In genomic region chr9:37903581-37903830, GRCh38 we compare ENCODE assay signal across 8 cellular contexts. TPM values are rescaled to one million over a fixed set of nuclear protein-coding genes. Genes with fewer than 3 reads are reported as not detected.
A peak's percentile ranks its signal among the peaks of the same experiment; 100 is the strongest.
DNase-seq lines count a peak whose midpoint lies in the region; ATAC-seq and TF ChIP-seq lines count a peak whose summit lies in the region.

No MANE protein-coding gene starts in this region.

- H3K4me3 ChIP-seq in cardiac muscle cell (peak overlapping the region; percentile 75), rectal smooth muscle tissue (ENCODE audit: low read length) (peak overlapping the region; percentile 71)

- peak overlapping the region; percentile 84 for H3K4me3 Mint-ChIP-seq in activated CD4-positive, alpha-beta memory T cell treated with anti-CD3 and anti-CD28 coated beads for 36 hours

- peak overlapping the region; percentile 76 for H3K9ac ChIP-seq in rectal smooth muscle tissue (ENCODE audit: low read length)

- CTCF ChIA-PET in activated CD4-positive, alpha-beta memory T cell treated with anti-CD3 and anti-CD28 coated beads for 36 hours (lab: Charles Lee) = interaction anchor here (0.8 to 3.9 kb wide), 5 partner anchors 10 to 167 kb away, joined by 3 to 14 read pairs (median 4); partner anchors contain the start of gene SHB

- H3K27me3 ChIP-seq in cardiac muscle cell = no peaks in the 10 kb centered on the region
- H3K27me3 ChIP-seq in rectal smooth muscle tissue (ENCODE audit: control insufficient read depth, insufficient read depth, low read length) = no peaks in the 10 kb centered on the region

- H3K27ac ChIP-seq in cardiac muscle cell = peak overlapping the region; percentile 78
- H3K27ac ChIP-seq in rectal smooth muscle tissue (ENCODE audit: low read depth, low read length) = peak overlapping the region; percentile 81

- no peaks in the 10 kb centered on the region for H3K9me3 ChIP-seq in cardiac muscle cell (ENCODE audit: low read depth)

- peaks cover 19% of the 10 kb centered on the region for H3K4me1 Mint-ChIP-seq in activated CD4-positive, alpha-beta memory T cell treated with anti-CD3 and anti-CD28 coated beads for 36 hours (ENCODE audit: low read depth)

- POLR2A ChIA-PET in activated CD4-positive, alpha-beta memory T cell treated with anti-CD3 and anti-CD28 coated beads for 36 hours (lab: Charles Lee) = interaction anchor here (0.7 to 1.2 kb wide), 3 partner anchors 103 to 151 kb away, joined by 3 to 5 read pairs (median 3); partner anchors contain the start of gene DCAF10

- peaks cover 7% of the 10 kb centered on the region for H3K36me3 Mint-ChIP-seq in activated CD4-positive, alpha-beta memory T cell treated with anti-CD3 and anti-CD28 coated beads for 36 hours

- peaks cover 15% of the 10 kb centered on the region for H3K4me1 ChIP-seq in cardiac muscle cell (ENCODE audit: low read depth)
- H3K4me1 ChIP-seq in rectal smooth muscle tissue (ENCODE audit: control insufficient read depth, insufficient read depth, low read length) = peaks cover 13% of the 10 kb centered on the region

- no peaks in the 10 kb centered on the region for H3K9me3 Mint-ChIP-seq in activated CD4-positive, alpha-beta memory T cell treated with anti-CD3 and anti-CD28 coated beads for 36 hours

- peak overlapping the region; percentile 87 for H3K27ac Mint-ChIP-seq in activated CD4-positive, alpha-beta memory T cell treated with anti-CD3 and anti-CD28 coated beads for 36 hours

- ATAC-seq in GM18873 (IDR thresholded peaks at IDR 0.05; ENCODE audit: low FRiP score, unreplicated experiment) (peak; percentile 38), HG03442 (IDR thresholded peaks at IDR 0.05; ENCODE audit: unreplicated experiment) (peak; percentile 42)

- DNase-seq in AG08396 (ENCODE audit: low spot score) = peak; percentile 72
- peak; percentile 71 for DNase-seq in activated CD4-positive, alpha-beta memory T cell treated with anti-CD3 and anti-CD28 coated beads for 36 hours
- peak in 1 of 2 donors; percentile 70 for DNase-seq in cardiac muscle cell (ENCODE audit: low read depth in 1 of 2, low spot score in 1 of 2)
- DNase-seq in stimulated activated CD4-positive, alpha-beta T cell treated with anti-CD3 and anti-CD28 coated beads, Interleukin-2, amount 100 ng/mL, for 48 hours = no peak
- no peak for DNase-seq in effector CD8-positive, alpha-beta T cell (lab: John Stamatoyannopoulos, UW)

- TF ChIP-seq CTCF in cardiac muscle cell (IDR thresholded peaks at IDR 0.05; ENCODE audit: low read depth, low read length) = no peak

- H3K27me3 Mint-ChIP-seq in activated CD4-positive, alpha-beta memory T cell treated with anti-CD3 and anti-CD28 coated beads for 36 hours = no peaks in the 10 kb centered on the region

- intact Hi-C loops in activated CD4-positive, alpha-beta memory T cell treated with anti-CD3 and anti-CD28 coated beads for 36 hours (cut with micrococcal nuclease) = loop anchor here (1.0 to 10.0 kb wide), 8 partner anchors 69 to 489 kb away; partner anchors contain the start of genes ALDH1B1, DCAF10, EXOSC3 and POLR1E

- H3K36me3 ChIP-seq in cardiac muscle cell (peaks cover 10% of the 10 kb centered on the region), rectal smooth muscle tissue (ENCODE audit: control insufficient read depth, insufficient read depth, low read length) (no peaks in the 10 kb centered on the region)

RNA-seq across cellular contexts. Expression of gene SLC25A51, which starts 0.4 kb away (rescaled TPM):
- 10 to 100 TPM; 24.0 to 25.8 TPM for total RNA-seq in activated CD4-positive, alpha-beta memory T cell treated with anti-CD3 and anti-CD28 coated beads for 36 hours
- total RNA-seq in cardiac muscle cell = 17.0 and 21.1 TPM in 2 replicates
- polyA plus RNA-seq in cardiac muscle cell = 13.0 and 14.1 TPM in 2 replicates

Comparison
In these comparisons a context has a peak if more than half of its experiments do, and no peak if none do; other contexts are left out.
1. DNase-seq: peak in AG08396 (single experiment) and activated CD4-positive, alpha-beta memory T cell treated with anti-CD3 and anti-CD28 coated beads for 36 hours (single experiment); none in stimulated activated CD4-positive, alpha-beta T cell treated with anti-CD3 and anti-CD28 coated beads, Interleukin-2, amount 100 ng/mL, for 48 hours (0 of 2) and effector CD8-positive, alpha-beta T cell (single experiment).